In the genomic region with DNA sequence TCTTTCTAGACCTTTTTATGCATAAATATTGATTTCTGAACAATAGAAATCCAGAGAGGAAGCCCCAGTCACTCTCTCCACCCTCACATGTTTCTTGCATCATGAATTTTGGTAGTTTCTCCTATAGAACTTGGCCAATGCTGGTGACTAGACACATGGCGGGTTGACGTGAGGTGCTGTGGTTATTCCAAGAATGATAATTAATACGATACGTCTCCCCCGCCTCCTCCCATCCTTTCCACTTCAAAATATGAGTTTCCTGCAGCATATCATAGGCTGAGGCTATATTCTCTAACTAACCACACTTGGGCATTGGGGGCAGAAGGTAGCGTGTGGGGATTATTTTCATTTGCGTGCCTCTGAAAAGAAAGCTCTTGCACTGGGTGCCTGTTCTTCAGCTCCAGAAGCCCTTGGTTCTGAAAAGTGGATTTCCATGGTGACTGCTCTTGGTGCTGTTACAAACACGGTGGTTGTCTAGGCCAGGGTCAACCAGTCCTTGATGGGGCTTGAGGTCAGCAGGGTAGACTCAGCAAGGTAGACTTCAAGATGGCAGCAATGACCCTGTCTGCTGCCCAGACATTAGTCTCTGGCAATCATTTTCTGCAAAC, we compare ENCODE assay signal across 10 cellular contexts. TPM values are rescaled to one million over a fixed set of nuclear protein-coding genes. Genes with fewer than 3 reads are reported as not detected.
DNase-seq lines count a peak whose midpoint lies in the region; ATAC-seq and TF ChIP-seq lines count a peak whose summit lies in the region.
"Had no signal": no experiment of that assay in that cellular context is flagged by ENCODE, and none has a peak within 500 bp of the region (broad histone marks: within the 10 kb centered on the region; RNA-seq: fewer than 3 reads in every experiment).

No MANE protein-coding gene starts in this region.

- ATAC-seq in Right ventricle myocardium superior (ENCODE audit: poor library complexity) (no peak), HG02588 (IDR thresholded peaks at IDR 0.05; ENCODE audit: unreplicated experiment) (no peak), left colon (no peak)

- H3K27me3 ChIP-seq in right atrium auricular region (no peaks in the 10 kb centered on the region), neutrophil (no peaks in the 10 kb centered on the region), vagina (no peaks in the 10 kb centered on the region)
- H3K27me3 ChIP-seq: uterus had no signal

- H3K4me3 ChIP-seq in right atrium auricular region (no peak overlapping the region), neutrophil (ENCODE audit: low read depth in 1 of 2, low read length in 1 of 2) (peak overlapping the region in 1 of 2 experiments; percentile 35), vagina (no peak overlapping the region)
- H3K4me3 ChIP-seq: uterus had no signal

- peak overlapping the region; percentile 20 to 70 for H3K27ac ChIP-seq in right atrium auricular region
- peak overlapping the region; percentile 88 for H3K27ac ChIP-seq in neutrophil
- peak overlapping the region; percentile 18 for H3K27ac ChIP-seq in vagina

- H3K4me1 Mint-ChIP-seq in activated naive CD8-positive, alpha-beta T cell treated with anti-CD3 and anti-CD28 coated beads for 36 hours: peaks cover 85% of the 10 kb centered on the region

- H3K27me3 Mint-ChIP-seq in activated naive CD8-positive, alpha-beta T cell treated with anti-CD3 and anti-CD28 coated beads for 36 hours: no peaks in the 10 kb centered on the region

- peaks cover 1% of the 10 kb centered on the region for H3K9me3 Mint-ChIP-seq in activated naive CD8-positive, alpha-beta T cell treated with anti-CD3 and anti-CD28 coated beads for 36 hours

- H3K9me3 ChIP-seq in right atrium auricular region: no peaks in the 10 kb centered on the region
- H3K9me3 ChIP-seq in neutrophil: no peaks in the 10 kb centered on the region
- H3K9me3 ChIP-seq in vagina: no peaks in the 10 kb centered on the region
- H3K9me3 ChIP-seq: uterus had no signal

- no peak for DNase-seq in right atrium auricular region (ENCODE audit: low spot score)
- DNase-seq in Right ventricle myocardium superior: no peak
- DNase-seq in activated naive CD8-positive, alpha-beta T cell treated with anti-CD3 and anti-CD28 coated beads for 36 hours: peak; percentile 68
- no peak for DNase-seq in vagina (ENCODE audit: extremely low spot score in 2 of 2)
- DNase-seq in SHP77 treated with DMSO at 0.1 percent for 48 hours (lab: John Stamatoyannopoulos, UW): no peak
- no peak for DNase-seq in left colon
- DNase-seq: NCI-H187 treated with DMSO at 0.1 percent for 48 hours, uterus had no signal

- peaks cover 79% of the 10 kb centered on the region for H3K36me3 Mint-ChIP-seq in activated naive CD8-positive, alpha-beta T cell treated with anti-CD3 and anti-CD28 coated beads for 36 hours

- no peak for TF ChIP-seq POLR2A in vagina (IDR thresholded peaks at IDR 0.05)

- H3K4me1 ChIP-seq in right atrium auricular region: peaks cover 0 to 27% of the 10 kb centered on the region in 2 donors
- H3K4me1 ChIP-seq in neutrophil (ENCODE audit: control insufficient read depth in 1 of 2, insufficient read depth in 1 of 2, low read depth in 1 of 2, low read length in 1 of 2): peaks cover 78 to 79% of the 10 kb centered on the region in 2 experiments
- H3K4me1 ChIP-seq in vagina: peaks cover 79% of the 10 kb centered on the region
- H3K4me1 ChIP-seq: uterus had no signal

- H3K4me3 Mint-ChIP-seq in activated naive CD8-positive, alpha-beta T cell treated with anti-CD3 and anti-CD28 coated beads for 36 hours: peak overlapping the region; percentile 47

- H3K36me3 ChIP-seq in right atrium auricular region (no peaks in the 10 kb centered on the region), neutrophil (peaks cover 52% of the 10 kb centered on the region), vagina (peaks cover 0 to 13% of the 10 kb centered on the region in 2 donors)
- H3K36me3 ChIP-seq: uterus had no signal

- intact Hi-C loops in Right ventricle myocardium superior (cut with DNase I): no loop called here
- intact Hi-C loops in vagina (cut with DNase I): loop anchor here (10.0 kb wide), 1 partner anchor 77 kb away; no protein-coding TSS in a partner anchor
- intact Hi-C loops in left colon (cut with DNase I, micrococcal nuclease): loop anchor here in 1 of 2 donors (10.0 kb wide), 1 partner anchor 77 kb away; no protein-coding TSS in a partner anchor

- peak overlapping the region; percentile 88 for H3K27ac Mint-ChIP-seq in activated naive CD8-positive, alpha-beta T cell treated with anti-CD3 and anti-CD28 coated beads for 36 hours

- no peak for TF ChIP-seq CTCF in right atrium auricular region (IDR thresholded peaks at IDR 0.05)
- TF ChIP-seq CTCF in neutrophil (IDR thresholded peaks at IDR 0.05): no peak
- no peak for TF ChIP-seq CTCF in vagina (IDR thresholded peaks at IDR 0.05)

RNA-seq across cellular contexts. Expression of a gene that starts 5.3 kb away (rescaled TPM):
- total RNA-seq in right atrium auricular region: 10 to 100 TPM; 12.6 to 15.6 TPM
- total RNA-seq in Right ventricle myocardium superior: 13.7 TPM
- 10 to 100 TPM; 52.4 to 55.2 TPM for total RNA-seq in activated naive CD8-positive, alpha-beta T cell treated with anti-CD3 and anti-CD28 coated beads for 36 hours
- total RNA-seq in vagina: 92.8 TPM
- total RNA-seq in left colon: 100 to 1,000 TPM in 1 of 2 donors, 10 to 100 TPM in 1; 94.2 to 136 TPM

Comparison
In these comparisons a context has a peak if more than half of its experiments do, and no peak if none do; other contexts are left out.
1. H3K27ac ChIP-seq: peak in every context shown above with its lines; median percentile 88 in neutrophil; 45 in right atrium auricular region; 18 in vagina.